In genomic region chr11:94469416-94469815, GRCh38 we compare ENCODE assay signal across 14 cellular contexts. TPM values are rescaled to one million over a fixed set of nuclear protein-coding genes. Genes with fewer than 3 reads are reported as not detected.
A peak's percentile ranks its signal among the peaks of the same experiment; 100 is the strongest.
DNase-seq lines count a peak whose midpoint lies in the region; ATAC-seq, FAIRE-seq and TF ChIP-seq lines count a peak whose summit lies in the region.
"Had no signal": no experiment of that assay in that cellular context is flagged by ENCODE, and none has a peak within 500 bp of the region (broad histone marks: within the 10 kb centered on the region; RNA-seq: fewer than 3 reads in every experiment).

No MANE protein-coding gene starts in this region.

- H3K79me2 ChIP-seq in endothelial cell of umbilical vein (ENCODE audit: control insufficient read depth, insufficient read depth, low read length), result no peaks in the 10 kb centered on the region

- no peak for FAIRE-seq in endothelial cell of umbilical vein (lab: Jason Lieb, UNC)

- POLR2A ChIA-PET in endothelial cell of umbilical vein (lab: Charles Lee) (no interaction called here), MCF 10A (lab: Yijun Ruan, JAX) (no interaction called here)

- no peak for DNase-seq in activated CD4-positive, CD25-positive, alpha-beta regulatory T cell (lab: John Stamatoyannopoulos, UW)
- no peak for DNase-seq in endothelial cell of umbilical vein (ENCODE audit: low read depth, low spot score)
- DNase-seq in stimulated activated naive CD8-positive, alpha-beta T cell treated with anti-CD3 and anti-CD28 coated beads, Interleukin-15, Interleukin-2, amounts not matched to agents 100 U/mL and 50 U/mL, for 24 hours, result no peak
- no peak for DNase-seq in MCF 10A (ENCODE audit: unreplicated experiment)
- no peak for DNase-seq in Calu3
- DNase-seq: 8988T, heart right ventricle, NCI-H1436 treated with DMSO at 0.1 percent for 48 hours had no signal

- H3K9me1 ChIP-seq in endothelial cell of umbilical vein (replicated peaks; ENCODE audit: control insufficient read depth, extremely low read depth, insufficient read depth, low read length), result peaks cover 3% of the 10 kb centered on the region

- H3K9me3 ChIP-seq in endothelial cell of umbilical vein (replicated peaks; ENCODE audit: control insufficient read depth, insufficient read depth, low read length), result no peaks in the 10 kb centered on the region
- H3K9me3 ChIP-seq: heart right ventricle had no signal

- H3K27me3 ChIP-seq in endothelial cell of umbilical vein (ENCODE audit: control insufficient read depth in 2 of 2, insufficient read depth in 2 of 2, low read length in 2 of 2), result no peaks in the 10 kb centered on the region
- H3K27me3 ChIP-seq: heart right ventricle had no signal

- H3K27ac Mint-ChIP-seq in MCF 10A (ENCODE audit: low read depth, unreplicated experiment) (no peak overlapping the region), Calu3 (ENCODE audit: unreplicated experiment) (no peak overlapping the region)
- H3K27ac Mint-ChIP-seq: activated naive CD8-positive, alpha-beta T cell had no signal

- TF ChIP-seq CTCF in endothelial cell of umbilical vein (IDR thresholded peaks at IDR 0.05; ENCODE audit: extremely low read depth in 1 of 2, insufficient read depth in 1 of 2, low read depth in 1 of 2, low read length in 2 of 2) (no peak), MCF 10A (IDR thresholded peaks at IDR 0.05; ENCODE audit: unreplicated experiment) (no peak), Calu3 (IDR thresholded peaks at IDR 0.05; ENCODE audit: unreplicated experiment) (no peak)

- intact Hi-C loops in endothelial cell of umbilical vein (cut with micrococcal nuclease), result no loop called here
- intact Hi-C loops in MCF 10A (cut with micrococcal nuclease), result no loop called here
- intact Hi-C loops in Calu3 (cut with micrococcal nuclease; ENCODE audit: unreplicated experiment), result no loop called here

- H3K4me3 ChIP-seq in endothelial cell of umbilical vein (replicated peaks in 1 of 3; ENCODE audit: insufficient read depth in 1 of 3, low read depth in 1 of 3, low read length in 3 of 3), result no peak overlapping the region
- H3K4me3 ChIP-seq: heart right ventricle had no signal

- no peaks in the 10 kb centered on the region for H4K20me1 ChIP-seq in endothelial cell of umbilical vein (replicated peaks; ENCODE audit: control insufficient read depth, extremely low read depth, insufficient read depth, low read length)

- H3K36me3 ChIP-seq in endothelial cell of umbilical vein (ENCODE audit: control insufficient read depth in 2 of 2, extremely low read depth in 1 of 2, insufficient read depth in 2 of 2, low read length in 2 of 2), result peaks cover 0 to 6% of the 10 kb centered on the region in 2 experiments

- H3K36me3 Mint-ChIP-seq in MCF 10A (ENCODE audit: insufficient read depth, unreplicated experiment), result peaks cover 45% of the 10 kb centered on the region
- no peaks in the 10 kb centered on the region for H3K36me3 Mint-ChIP-seq in Calu3 (ENCODE audit: insufficient read depth, unreplicated experiment)

- no peak overlapping the region for H3K4me2 ChIP-seq in endothelial cell of umbilical vein (ENCODE audit: insufficient read depth, low read length)

- no peaks in the 10 kb centered on the region for H3K4me1 Mint-ChIP-seq in MCF 10A (ENCODE audit: insufficient read depth, unreplicated experiment)
- H3K4me1 Mint-ChIP-seq in Calu3 (ENCODE audit: low read depth, unreplicated experiment), result no peaks in the 10 kb centered on the region

- no peaks in the 10 kb centered on the region for H3K9me3 Mint-ChIP-seq in MCF 10A (ENCODE audit: unreplicated experiment)
- no peaks in the 10 kb centered on the region for H3K9me3 Mint-ChIP-seq in Calu3 (ENCODE audit: low read depth, unreplicated experiment)

- CTCF ChIA-PET in endothelial cell of umbilical vein (lab: Charles Lee), result no interaction called here
- CTCF ChIA-PET in MCF 10A (lab: Yijun Ruan, JAX), result interaction anchor here (0.7 kb wide), 1 partner anchor 547 kb away, joined by 3 read pairs; no protein-coding TSS in a partner anchor
- CTCF ChIA-PET in Calu3 (lab: Charles Lee), result no interaction called here

- no peaks in the 10 kb centered on the region for H3K4me1 ChIP-seq in endothelial cell of umbilical vein (ENCODE audit: control insufficient read depth, extremely low read depth, insufficient read depth, low read length)

- peak; percentile 70 to 84 for ATAC-seq in activated CD4-positive, CD25-positive, alpha-beta regulatory T cell treated with anti-CD3 and anti-CD28 coated beads, Interleukin-2, amount 50 U/mL, for 24 hours
- ATAC-seq in GM21529 (IDR thresholded peaks at IDR 0.05; ENCODE audit: unreplicated experiment) (peak; percentile 86), HG03108 (IDR thresholded peaks at IDR 0.05; ENCODE audit: unreplicated experiment) (peak; percentile 79)
- no peak for ATAC-seq in stimulated activated naive CD8-positive, alpha-beta T cell treated with anti-CD3 and anti-CD28 coated beads, Interleukin-15, Interleukin-2, amounts not matched to agents 100 U/mL and 50 U/mL, for 24 hours
- ATAC-seq: heart right ventricle had no signal

- BruUV-seq in endothelial cell of umbilical vein (replicated peaks; lab: Mats Ljungman, UMichigan) (no TSS peak), MCF 10A (replicated peaks; lab: Mats Ljungman, UMichigan) (no TSS peak), Calu3 (replicated peaks; lab: Mats Ljungman, UMichigan) (no TSS peak)

- no peak overlapping the region for H3K4me3 Mint-ChIP-seq in MCF 10A (ENCODE audit: unreplicated experiment)
- H3K4me3 Mint-ChIP-seq in Calu3 (ENCODE audit: low read depth, unreplicated experiment), result no peak overlapping the region
- H3K4me3 Mint-ChIP-seq: activated naive CD8-positive, alpha-beta T cell had no signal

- dilution Hi-C loops in endothelial cell of umbilical vein (cut with MboI; ENCODE audit: extremely low pct_ligation_motif_present, low sequenced_read_pairs), result no loop called here

- no peaks in the 10 kb centered on the region for H3K27me3 Mint-ChIP-seq in MCF 10A (ENCODE audit: insufficient read depth, unreplicated experiment)
- no peaks in the 10 kb centered on the region for H3K27me3 Mint-ChIP-seq in Calu3 (ENCODE audit: unreplicated experiment)
- H3K27me3 Mint-ChIP-seq: activated naive CD8-positive, alpha-beta T cell had no signal

- H3K27ac ChIP-seq in endothelial cell of umbilical vein (ENCODE audit: insufficient read depth, low read depth, low read length), result no peak overlapping the region
- H3K27ac ChIP-seq: heart right ventricle had no signal

- H3K9ac ChIP-seq in endothelial cell of umbilical vein (replicated peaks; ENCODE audit: extremely low read depth, insufficient read depth, low read length), result no peak overlapping the region

- TF ChIP-seq POLR2A in endothelial cell of umbilical vein (IDR thresholded peaks at IDR 0.05; ENCODE audit: low read depth, low read length), result no peak

- no peak overlapping the region for H2AFZ ChIP-seq in endothelial cell of umbilical vein (ENCODE audit: low read depth, low read length)

TF ChIP-seq in endothelial cell of umbilical vein, 7 proteins besides CTCF, POLR2A, EP300 and RAD21:
- no peak for TF ChIP-seq POLR2AphosphoS5 (IDR thresholded peaks at IDR 0.05; ENCODE audit: insufficient read depth, low read depth, low read length)
- TF ChIP-seq EZH2 (IDR thresholded peaks at IDR 0.05; ENCODE audit: borderline replicate concordance, low read depth, low read length, severe bottlenecking), result no peak
- TF ChIP-seq JUN (IDR thresholded peaks at IDR 0.05; ENCODE audit: borderline replicate concordance, insufficient read depth, insufficient read length, low read depth), result peak; percentile 12
TF ChIP-seq in endothelial cell of umbilical vein: peak in this region for 1.

RNA-seq across cellular contexts. Expression of gene MRE11, which starts 24.2 kb away (rescaled TPM):
- total RNA-seq in endothelial cell of umbilical vein, result 22.0 and 25.3 TPM in 2 replicates
- polyA plus RNA-seq in endothelial cell of umbilical vein, result 3.0 and 4.5 TPM in 2 replicates
- polyA plus RNA-seq in endothelial cell of umbilical vein (2011; cell fraction: cytosol; rRNA removed), result 5.0 and 5.2 TPM in 2 replicates
- 18.7 and 27.6 TPM in 2 replicates for polyA plus RNA-seq in endothelial cell of umbilical vein (2011; cell fraction: nucleus; rRNA removed)
- polyA plus RNA-seq in endothelial cell of umbilical vein (2012), result 13.4 and 20.3 TPM in 2 replicates
- 8.9 and 10.1 TPM in 2 replicates for polyA minus RNA-seq in endothelial cell of umbilical vein
- 12.5 TPM for polyA minus RNA-seq in endothelial cell of umbilical vein (2011; cell fraction: cytosol; rRNA and poly(A)+ RNA removed)
- 21.0 and 32.8 TPM in 2 replicates for polyA minus RNA-seq in endothelial cell of umbilical vein (2011; cell fraction: nucleus; rRNA and poly(A)+ RNA removed)
- total RNA-seq in MCF 10A (2022), result 13.2 and 15.1 TPM in 2 replicates
- total RNA-seq in Calu3 (2022), result 25.6 and 27.2 TPM in 2 replicates

RNA-seq across cellular contexts. Expression of gene ANKRD49, which starts 24.4 kb away (rescaled TPM):
- total RNA-seq in endothelial cell of umbilical vein (7.6 and 8.0 TPM in 2 replicates), MCF 10A (2022) (9.7 and 13.0 TPM in 2 replicates), Calu3 (2022) (10.1 and 10.3 TPM in 2 replicates)
- 6.0 and 7.4 TPM in 2 replicates for polyA plus RNA-seq in endothelial cell of umbilical vein
- polyA plus RNA-seq in endothelial cell of umbilical vein (2011; cell fraction: cytosol; rRNA removed), result 6.1 and 7.4 TPM in 2 replicates
- polyA plus RNA-seq in endothelial cell of umbilical vein (2011; cell fraction: nucleus; rRNA removed), result 14.6 and 19.4 TPM in 2 replicates
- polyA plus RNA-seq in endothelial cell of umbilical vein (2012), result 9.4 TPM in 2 replicates
- polyA minus RNA-seq in endothelial cell of umbilical vein, result 5.8 and 6.4 TPM in 2 replicates
- polyA minus RNA-seq in endothelial cell of umbilical vein (2011; cell fraction: cytosol; rRNA and poly(A)+ RNA removed), result 4.0 TPM
- 7.9 and 11.7 TPM in 2 replicates for polyA minus RNA-seq in endothelial cell of umbilical vein (2011; cell fraction: nucleus; rRNA and poly(A)+ RNA removed)

RNA-seq across cellular contexts. Expression of gene C11orf97, which starts 42.8 kb away (rescaled TPM):
- total RNA-seq in endothelial cell of umbilical vein (not detected in 2 replicates), MCF 10A (2022) (not detected in 2 replicates), Calu3 (2022) (not detected in 2 replicates)
- polyA plus RNA-seq in endothelial cell of umbilical vein, result not detected in 2 replicates
- polyA plus RNA-seq in endothelial cell of umbilical vein (2011; cell fraction: cytosol; rRNA removed), result not detected in 2 replicates
- not detected in 2 replicates for polyA plus RNA-seq in endothelial cell of umbilical vein (2011; cell fraction: nucleus; rRNA removed)
- not detected in 2 replicates for polyA plus RNA-seq in endothelial cell of umbilical vein (2012)
- polyA minus RNA-seq in endothelial cell of umbilical vein, result not detected in 2 replicates
- not detected for polyA minus RNA-seq in endothelial cell of umbilical vein (2011; cell fraction: cytosol; rRNA and poly(A)+ RNA removed)
- not detected in 2 replicates for polyA minus RNA-seq in endothelial cell of umbilical vein (2011; cell fraction: nucleus; rRNA and poly(A)+ RNA removed)
- total RNA-seq: dermis microvascular lymphatic vessel endothelial cell, heart right ventricle, mononuclear cell had no signal
- polyA plus RNA-seq: heart right ventricle had no signal
